Comparison of ENCODE assay signal across 14 cellular contexts in the genomic region with DNA sequence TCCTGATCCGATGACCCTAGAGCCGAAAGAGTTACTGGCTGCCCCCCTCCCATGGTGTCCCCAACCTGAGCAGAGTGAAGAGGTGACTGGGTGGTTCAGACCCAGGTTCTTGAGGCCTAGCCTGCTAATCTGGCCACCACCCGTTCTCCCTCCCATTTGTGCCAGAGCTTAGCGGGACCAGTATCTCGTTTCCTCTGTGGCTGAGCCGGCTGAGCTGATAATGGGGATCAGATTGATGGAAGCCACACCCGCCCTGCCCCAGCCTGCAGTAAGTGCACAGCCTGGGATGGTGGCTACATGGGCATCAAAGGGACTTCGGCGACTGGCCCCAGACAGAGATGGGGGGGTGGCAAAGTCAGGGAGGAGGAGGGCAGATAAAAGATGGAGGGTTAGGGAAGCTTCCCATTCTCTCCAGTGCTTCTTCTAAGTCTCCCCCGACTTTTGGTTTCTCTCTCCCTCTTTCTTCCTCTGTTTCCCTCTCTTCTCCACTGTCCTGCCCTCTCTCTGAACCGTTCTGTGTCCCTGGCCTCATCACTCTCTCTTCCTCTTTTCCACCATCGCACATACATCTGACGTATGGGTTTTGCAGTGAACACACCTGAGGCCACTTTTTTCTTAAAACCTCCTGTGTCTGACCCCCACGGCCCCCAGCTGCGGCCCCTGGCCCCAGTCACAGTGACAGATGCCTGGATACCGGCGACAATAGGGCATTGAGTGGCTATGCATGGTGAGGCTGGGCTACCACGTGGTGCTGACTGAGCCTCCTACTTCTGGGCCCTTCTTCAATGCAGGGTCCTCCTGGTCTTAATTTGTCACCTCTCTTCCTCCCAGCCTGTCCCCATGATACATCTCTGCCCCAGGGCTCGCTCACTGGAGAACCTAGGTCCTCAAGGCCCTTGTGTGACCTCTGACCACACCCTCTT. TPM values are rescaled to one million over a fixed set of nuclear protein-coding genes. Genes with fewer than 3 reads are reported as not detected.
DNase-seq lines count a peak whose midpoint lies in the region; ATAC-seq, FAIRE-seq and TF ChIP-seq lines count a peak whose summit lies in the region.
"Had no signal": no experiment of that assay in that cellular context is flagged by ENCODE, and none has a peak within 500 bp of the region (broad histone marks: within the 10 kb centered on the region; RNA-seq: fewer than 3 reads in every experiment).

No MANE protein-coding gene starts in this region.

- no peak for ATAC-seq in GM21723 (IDR thresholded peaks at IDR 0.05; ENCODE audit: unreplicated experiment)

- no peak overlapping the region for H2AFZ ChIP-seq in neuron (ENCODE audit: low read depth, low read length)

- H3K9me3 ChIP-seq in neuron (ENCODE audit: low read length): no peaks in the 10 kb centered on the region
- H3K9me3 ChIP-seq: right atrium auricular region had no signal

- peak overlapping the region in 55 of 59 donors; percentile 35 to 100 (median 98) for H3K27ac ChIP-seq in dorsolateral prefrontal cortex
- H3K27ac ChIP-seq: C4-2B, right atrium auricular region had no signal

- TF ChIP-seq CTCF in D721Med (IDR thresholded peaks at IDR 0.05; ENCODE audit: insufficient read depth, missing control alignments) (no peak), dorsolateral prefrontal cortex (IDR thresholded peaks at IDR 0.05 in 54 of 56, conservative IDR thresholded peaks at IDR 0.05 in 2 of 56; ENCODE audit: low read depth in 1 of 56, partially characterized antibody in 56 of 56) (no peak)

- peak; percentile 76 for DNase-seq in D721Med (ENCODE audit: insufficient read length, low spot score)
- DNase-seq in NCI-H82 (lab: John Stamatoyannopoulos, UW): peak; percentile 91
- peak in 5 of 10 donors; percentile 51 to 75 (median 65) for DNase-seq in dorsolateral prefrontal cortex
- no peak for DNase-seq in inferior parietal cortex (ENCODE audit: extremely low spot score)
- no peak for DNase-seq in stimulated activated CD4-positive, alpha-beta T cell treated with anti-CD3 and anti-CD28 coated beads, Interleukin-4, amount 100 ng/mL, for 4 hours
- DNase-seq: effector CD4-positive, alpha-beta T cell; stimulated activated CD4-positive, alpha-beta T cell treated with anti-CD3 and anti-CD28 coated beads, Interleukin-4, amount 100 ng/mL, for 1 hour; SW 1271 had no signal

- no peaks in the 10 kb centered on the region for H3K27me3 ChIP-seq in dorsolateral prefrontal cortex
- no peaks in the 10 kb centered on the region for H3K27me3 ChIP-seq in neuron (ENCODE audit: insufficient read depth, low read length)

- peaks cover 39% of the 10 kb centered on the region for H3K36me3 ChIP-seq in neuron (ENCODE audit: insufficient read depth, low read length)
- H3K36me3 ChIP-seq: right atrium auricular region had no signal

- peaks cover 8% of the 10 kb centered on the region for H3K4me1 ChIP-seq in neuron (ENCODE audit: insufficient read depth, low read length)

- H3K4me3 ChIP-seq in dorsolateral prefrontal cortex (peak overlapping the region; percentile 48 to 95 (median 86)), neuron (ENCODE audit: low read length) (peak overlapping the region; percentile 86)

- intact Hi-C loops in dorsolateral prefrontal cortex (cut with DNase I): loop anchor here in 1 of 2 donors (1.0 kb wide), 1 partner anchor 21 kb away; no protein-coding TSS in a partner anchor

- FAIRE-seq in D721Med (lab: Jason Lieb, UNC): no peak

RNA-seq across cellular contexts. Expression of a gene that starts 2.4 kb away (rescaled TPM):
- 100 to 1,000 TPM; 121 to 226 (median 173) TPM for total RNA-seq in dorsolateral prefrontal cortex
- total RNA-seq: activated CD4-positive, alpha-beta T cell treated with anti-CD3 and anti-CD28 coated beads, Interleukin-2, amount 10 ng/mL, durations not matched to agents 24 days and 14 days; fibroblast of villous mesenchyme; right atrium auricular region had no signal

RNA-seq across cellular contexts. Expression of a gene that starts 27.2 kb away (rescaled TPM):
- total RNA-seq in dorsolateral prefrontal cortex: 10 to 100 TPM; 10.4 to 33.2 (median 19.5) TPM

RNA-seq across cellular contexts. Expression of a gene that starts 43.0 kb away (rescaled TPM):
- 100 to 1,000 TPM; 166 to 389 (median 218) TPM for total RNA-seq in dorsolateral prefrontal cortex

RNA-seq across cellular contexts. Expression of a gene that starts 43.5 kb away (rescaled TPM):
- total RNA-seq in dorsolateral prefrontal cortex: 10 to 100 TPM in 3 of 120 experiments, 1 to 10 TPM in 117; 1.5 to 15.0 (median 4.5) TPM

RNA-seq across cellular contexts. Expression of a gene that starts 50.5 kb away (rescaled TPM):
- total RNA-seq in dorsolateral prefrontal cortex: 10 to 100 TPM; 46.5 to 84.8 (median 66.3) TPM

Comparison
In these comparisons a context has a peak if more than half of its experiments do, and no peak if none do; other contexts are left out.
1. DNase-seq: peak in D721Med (single experiment) and NCI-H82 (single experiment); none in inferior parietal cortex (single experiment) and stimulated activated CD4-positive, alpha-beta T cell treated with anti-CD3 and anti-CD28 coated beads, Interleukin-4, amount 100 ng/mL, for 4 hours (0 of 2).